1 cellular context compared by ENCODE assay signal in the genomic region with DNA sequence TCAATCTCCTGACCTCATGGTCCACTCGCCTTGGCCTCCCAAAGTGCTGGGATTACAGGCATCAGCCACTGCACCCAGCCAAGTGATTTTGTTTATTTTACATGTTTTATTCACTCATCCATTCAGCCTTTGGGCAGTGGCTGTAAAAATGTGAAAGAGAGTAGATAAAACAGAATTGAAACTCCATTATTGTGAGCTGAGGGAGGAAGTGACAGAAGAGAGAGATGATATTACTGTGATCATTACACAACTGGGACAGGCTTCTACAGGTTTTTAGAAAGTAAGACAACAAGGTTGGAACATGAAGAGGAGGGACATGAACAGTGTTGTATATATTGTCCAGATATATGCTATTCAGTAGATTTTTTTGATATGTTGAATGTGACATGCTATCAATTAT.
TF ChIP-seq lines count a peak whose summit lies in the region.

No MANE protein-coding gene starts in this region.

TF ChIP-seq in GM12878, 131 proteins besides CTCF, POLR2A, EP300 and RAD21 (continues in another document):
- TF ChIP-seq HDGF (IDR thresholded peaks at IDR 0.05) (0 out of 2 replicates have a peak, but pooled peaks have one; percentile 39), RFX5 (IDR thresholded peaks at IDR 0.05; ENCODE audit: low read depth, low read length) (no peak), NFYA (IDR thresholded peaks at IDR 0.05; ENCODE audit: borderline replicate concordance, low read depth, low read length) (no peak), RELA (IDR thresholded peaks at IDR 0.05; ENCODE audit: borderline replicate concordance, partially characterized antibody) (no peak), KDM1A (IDR thresholded peaks at IDR 0.05; ENCODE audit: borderline replicate concordance) (no peak), BHLHE40 (IDR thresholded peaks at IDR 0.05; ENCODE audit: borderline replicate concordance in 1 of 2, low read depth in 2 of 2, low read length in 1 of 2) (no peak), SUPT20H (IDR thresholded peaks at IDR 0.05; ENCODE audit: borderline replicate concordance, control insufficient read depth, low read depth, low read length) (no peak), SIN3A (IDR thresholded peaks at IDR 0.05; ENCODE audit: low read depth, low read length) (no peak), EED (IDR thresholded peaks at IDR 0.05; ENCODE audit: low read depth) (peak; percentile 29; the same call in 1 of the 2 replicates), SP1 (IDR thresholded peaks at IDR 0.05; ENCODE audit: low read depth, low read length) (no peak), SMARCA5 (IDR thresholded peaks at IDR 0.05) (no peak), BACH1 (IDR thresholded peaks at IDR 0.05; ENCODE audit: borderline replicate concordance) (no peak), JUNB (IDR thresholded peaks at IDR 0.05) (peak; percentile 78), YBX1 (IDR thresholded peaks at IDR 0.05) (no peak), CREM (IDR thresholded peaks at IDR 0.05; ENCODE audit: low read depth) (peak; percentile 60; the same call in 1 of the 2 replicates), EGR1 (IDR thresholded peaks at IDR 0.05; ENCODE audit: borderline replicate concordance in 1 of 2, low read depth in 2 of 2, low read length in 2 of 2) (no peak), RUNX3 (IDR thresholded peaks at IDR 0.05; ENCODE audit: low read length) (peak; percentile 40; the same call in 1 of the 2 replicates), SIX5 (IDR thresholded peaks at IDR 0.05; ENCODE audit: low read depth, low read length, severe bottlenecking) (no peak), MEF2B (IDR thresholded peaks at IDR 0.05; ENCODE audit: partially characterized antibody, poor library complexity, severe bottlenecking) (peak; percentile 24), KLF5 (IDR thresholded peaks at IDR 0.05; ENCODE audit: partially characterized antibody) (no peak), TARDBP (IDR thresholded peaks at IDR 0.05; ENCODE audit: borderline replicate concordance) (no peak), BCL11A (IDR thresholded peaks at IDR 0.05; ENCODE audit: low read depth, low read length) (peak; percentile 58; the same call in 1 of the 2 replicates), NFIC (IDR thresholded peaks at IDR 0.05; ENCODE audit: low read depth, low read length) (peak; percentile 73; the same call in 1 of the 2 replicates), MTA2 (IDR thresholded peaks at IDR 0.05; ENCODE audit: low read depth) (peak; percentile 77), DPF2 (IDR thresholded peaks at IDR 0.05) (peak; percentile 75), POLR2AphosphoS5 (IDR thresholded peaks at IDR 0.05; ENCODE audit: low read length) (no peak), IKZF2 (IDR thresholded peaks at IDR 0.05) (peak; percentile 51 to 77; a peak in 3 of 4 replicates), MXI1 (IDR thresholded peaks at IDR 0.05; ENCODE audit: low read depth, low read length) (no peak), RAD51 (IDR thresholded peaks at IDR 0.05) (no peak), ESRRA (IDR thresholded peaks at IDR 0.05; ENCODE audit: low read length) (no peak), HDAC6 (IDR thresholded peaks at IDR 0.05; ENCODE audit: unreplicated experiment) (no peak), ATF7 (IDR thresholded peaks at IDR 0.05; ENCODE audit: low read depth) (peak; percentile 64; the same call in 1 of the 2 replicates), IRF4 (IDR thresholded peaks at IDR 0.05; ENCODE audit: low read depth, low read length) (peak; percentile 71)
- TF ChIP-seq, protein P1, sequence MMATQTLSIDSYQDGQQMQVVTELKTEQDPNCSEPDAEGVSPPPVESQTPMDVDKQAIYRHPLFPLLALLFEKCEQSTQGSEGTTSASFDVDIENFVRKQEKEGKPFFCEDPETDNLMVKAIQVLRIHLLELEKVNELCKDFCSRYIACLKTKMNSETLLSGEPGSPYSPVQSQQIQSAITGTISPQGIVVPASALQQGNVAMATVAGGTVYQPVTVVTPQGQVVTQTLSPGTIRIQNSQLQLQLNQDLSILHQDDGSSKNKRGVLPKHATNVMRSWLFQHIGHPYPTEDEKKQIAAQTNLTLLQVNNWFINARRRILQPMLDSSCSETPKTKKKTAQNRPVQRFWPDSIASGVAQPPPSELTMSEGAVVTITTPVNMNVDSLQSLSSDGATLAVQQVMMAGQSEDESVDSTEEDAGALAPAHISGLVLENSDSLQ (IDR thresholded peaks at IDR 0.05) = 0 out of 2 replicates have a peak, but pooled peaks have one; percentile 7
- TF ChIP-seq, protein P2, sequence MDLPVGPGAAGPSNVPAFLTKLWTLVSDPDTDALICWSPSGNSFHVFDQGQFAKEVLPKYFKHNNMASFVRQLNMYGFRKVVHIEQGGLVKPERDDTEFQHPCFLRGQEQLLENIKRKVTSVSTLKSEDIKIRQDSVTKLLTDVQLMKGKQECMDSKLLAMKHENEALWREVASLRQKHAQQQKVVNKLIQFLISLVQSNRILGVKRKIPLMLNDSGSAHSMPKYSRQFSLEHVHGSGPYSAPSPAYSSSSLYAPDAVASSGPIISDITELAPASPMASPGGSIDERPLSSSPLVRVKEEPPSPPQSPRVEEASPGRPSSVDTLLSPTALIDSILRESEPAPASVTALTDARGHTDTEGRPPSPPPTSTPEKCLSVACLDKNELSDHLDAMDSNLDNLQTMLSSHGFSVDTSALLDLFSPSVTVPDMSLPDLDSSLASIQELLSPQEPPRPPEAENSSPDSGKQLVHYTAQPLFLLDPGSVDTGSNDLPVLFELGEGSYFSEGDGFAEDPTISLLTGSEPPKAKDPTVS (IDR thresholded peaks at IDR 0.05; ENCODE audit: low read depth, low read length) = no peak
- TF ChIP-seq, protein P3, sequence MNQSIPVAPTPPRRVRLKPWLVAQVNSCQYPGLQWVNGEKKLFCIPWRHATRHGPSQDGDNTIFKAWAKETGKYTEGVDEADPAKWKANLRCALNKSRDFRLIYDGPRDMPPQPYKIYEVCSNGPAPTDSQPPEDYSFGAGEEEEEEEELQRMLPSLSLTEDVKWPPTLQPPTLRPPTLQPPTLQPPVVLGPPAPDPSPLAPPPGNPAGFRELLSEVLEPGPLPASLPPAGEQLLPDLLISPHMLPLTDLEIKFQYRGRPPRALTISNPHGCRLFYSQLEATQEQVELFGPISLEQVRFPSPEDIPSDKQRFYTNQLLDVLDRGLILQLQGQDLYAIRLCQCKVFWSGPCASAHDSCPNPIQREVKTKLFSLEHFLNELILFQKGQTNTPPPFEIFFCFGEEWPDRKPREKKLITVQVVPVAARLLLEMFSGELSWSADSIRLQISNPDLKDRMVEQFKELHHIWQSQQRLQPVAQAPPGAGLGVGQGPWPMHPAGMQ (IDR thresholded peaks at IDR 0.05; ENCODE audit: borderline replicate concordance) = no peak
- TF ChIP-seq, protein P4, sequence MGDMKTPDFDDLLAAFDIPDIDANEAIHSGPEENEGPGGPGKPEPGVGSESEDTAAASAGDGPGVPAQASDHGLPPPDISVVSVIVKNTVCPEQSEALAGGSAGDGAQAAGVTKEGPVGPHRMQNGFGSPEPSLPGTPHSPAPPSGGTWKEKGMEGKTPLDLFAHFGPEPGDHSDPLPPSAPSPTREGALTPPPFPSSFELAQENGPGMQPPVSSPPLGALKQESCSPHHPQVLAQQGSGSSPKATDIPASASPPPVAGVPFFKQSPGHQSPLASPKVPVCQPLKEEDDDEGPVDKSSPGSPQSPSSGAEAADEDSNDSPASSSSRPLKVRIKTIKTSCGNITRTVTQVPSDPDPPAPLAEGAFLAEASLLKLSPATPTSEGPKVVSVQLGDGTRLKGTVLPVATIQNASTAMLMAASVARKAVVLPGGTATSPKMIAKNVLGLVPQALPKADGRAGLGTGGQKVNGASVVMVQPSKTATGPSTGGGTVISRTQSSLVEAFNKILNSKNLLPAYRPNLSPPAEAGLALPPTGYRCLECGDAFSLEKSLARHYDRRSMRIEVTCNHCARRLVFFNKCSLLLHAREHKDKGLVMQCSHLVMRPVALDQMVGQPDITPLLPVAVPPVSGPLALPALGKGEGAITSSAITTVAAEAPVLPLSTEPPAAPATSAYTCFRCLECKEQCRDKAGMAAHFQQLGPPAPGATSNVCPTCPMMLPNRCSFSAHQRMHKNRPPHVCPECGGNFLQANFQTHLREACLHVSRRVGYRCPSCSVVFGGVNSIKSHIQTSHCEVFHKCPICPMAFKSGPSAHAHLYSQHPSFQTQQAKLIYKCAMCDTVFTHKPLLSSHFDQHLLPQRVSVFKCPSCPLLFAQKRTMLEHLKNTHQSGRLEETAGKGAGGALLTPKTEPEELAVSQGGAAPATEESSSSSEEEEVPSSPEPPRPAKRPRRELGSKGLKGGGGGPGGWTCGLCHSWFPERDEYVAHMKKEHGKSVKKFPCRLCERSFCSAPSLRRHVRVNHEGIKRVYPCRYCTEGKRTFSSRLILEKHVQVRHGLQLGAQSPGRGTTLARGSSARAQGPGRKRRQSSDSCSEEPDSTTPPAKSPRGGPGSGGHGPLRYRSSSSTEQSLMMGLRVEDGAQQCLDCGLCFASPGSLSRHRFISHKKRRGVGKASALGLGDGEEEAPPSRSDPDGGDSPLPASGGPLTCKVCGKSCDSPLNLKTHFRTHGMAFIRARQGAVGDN (IDR thresholded peaks at IDR 0.05) = 0 out of 2 replicates have a peak, but pooled peaks have one; percentile 27
- TF ChIP-seq, protein P5, sequence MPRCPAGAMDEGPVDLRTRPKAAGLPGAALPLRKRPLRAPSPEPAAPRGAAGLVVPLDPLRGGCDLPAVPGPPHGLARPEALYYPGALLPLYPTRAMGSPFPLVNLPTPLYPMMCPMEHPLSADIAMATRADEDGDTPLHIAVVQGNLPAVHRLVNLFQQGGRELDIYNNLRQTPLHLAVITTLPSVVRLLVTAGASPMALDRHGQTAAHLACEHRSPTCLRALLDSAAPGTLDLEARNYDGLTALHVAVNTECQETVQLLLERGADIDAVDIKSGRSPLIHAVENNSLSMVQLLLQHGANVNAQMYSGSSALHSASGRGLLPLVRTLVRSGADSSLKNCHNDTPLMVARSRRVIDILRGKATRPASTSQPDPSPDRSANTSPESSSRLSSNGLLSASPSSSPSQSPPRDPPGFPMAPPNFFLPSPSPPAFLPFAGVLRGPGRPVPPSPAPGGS (IDR thresholded peaks at IDR 0.05; ENCODE audit: borderline replicate concordance, insufficient read depth, low read depth, low read length, poor library complexity, severe bottlenecking) = no peak
- TF ChIP-seq, protein P6, sequence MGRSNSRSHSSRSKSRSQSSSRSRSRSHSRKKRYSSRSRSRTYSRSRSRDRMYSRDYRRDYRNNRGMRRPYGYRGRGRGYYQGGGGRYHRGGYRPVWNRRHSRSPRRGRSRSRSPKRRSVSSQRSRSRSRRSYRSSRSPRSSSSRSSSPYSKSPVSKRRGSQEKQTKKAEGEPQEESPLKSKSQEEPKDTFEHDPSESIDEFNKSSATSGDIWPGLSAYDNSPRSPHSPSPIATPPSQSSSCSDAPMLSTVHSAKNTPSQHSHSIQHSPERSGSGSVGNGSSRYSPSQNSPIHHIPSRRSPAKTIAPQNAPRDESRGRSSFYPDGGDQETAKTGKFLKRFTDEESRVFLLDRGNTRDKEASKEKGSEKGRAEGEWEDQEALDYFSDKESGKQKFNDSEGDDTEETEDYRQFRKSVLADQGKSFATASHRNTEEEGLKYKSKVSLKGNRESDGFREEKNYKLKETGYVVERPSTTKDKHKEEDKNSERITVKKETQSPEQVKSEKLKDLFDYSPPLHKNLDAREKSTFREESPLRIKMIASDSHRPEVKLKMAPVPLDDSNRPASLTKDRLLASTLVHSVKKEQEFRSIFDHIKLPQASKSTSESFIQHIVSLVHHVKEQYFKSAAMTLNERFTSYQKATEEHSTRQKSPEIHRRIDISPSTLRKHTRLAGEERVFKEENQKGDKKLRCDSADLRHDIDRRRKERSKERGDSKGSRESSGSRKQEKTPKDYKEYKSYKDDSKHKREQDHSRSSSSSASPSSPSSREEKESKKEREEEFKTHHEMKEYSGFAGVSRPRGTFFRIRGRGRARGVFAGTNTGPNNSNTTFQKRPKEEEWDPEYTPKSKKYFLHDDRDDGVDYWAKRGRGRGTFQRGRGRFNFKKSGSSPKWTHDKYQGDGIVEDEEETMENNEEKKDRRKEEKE (IDR thresholded peaks at IDR 0.05) = no peak
- TF ChIP-seq, protein P7, sequence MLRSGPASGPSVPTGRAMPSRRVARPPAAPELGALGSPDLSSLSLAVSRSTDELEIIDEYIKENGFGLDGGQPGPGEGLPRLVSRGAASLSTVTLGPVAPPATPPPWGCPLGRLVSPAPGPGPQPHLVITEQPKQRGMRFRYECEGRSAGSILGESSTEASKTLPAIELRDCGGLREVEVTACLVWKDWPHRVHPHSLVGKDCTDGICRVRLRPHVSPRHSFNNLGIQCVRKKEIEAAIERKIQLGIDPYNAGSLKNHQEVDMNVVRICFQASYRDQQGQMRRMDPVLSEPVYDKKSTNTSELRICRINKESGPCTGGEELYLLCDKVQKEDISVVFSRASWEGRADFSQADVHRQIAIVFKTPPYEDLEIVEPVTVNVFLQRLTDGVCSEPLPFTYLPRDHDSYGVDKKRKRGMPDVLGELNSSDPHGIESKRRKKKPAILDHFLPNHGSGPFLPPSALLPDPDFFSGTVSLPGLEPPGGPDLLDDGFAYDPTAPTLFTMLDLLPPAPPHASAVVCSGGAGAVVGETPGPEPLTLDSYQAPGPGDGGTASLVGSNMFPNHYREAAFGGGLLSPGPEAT (IDR thresholded peaks at IDR 0.05; ENCODE audit: low read depth) = 0 out of 2 replicates have a peak, but pooled peaks have one; percentile 22
- TF ChIP-seq, protein P8, sequence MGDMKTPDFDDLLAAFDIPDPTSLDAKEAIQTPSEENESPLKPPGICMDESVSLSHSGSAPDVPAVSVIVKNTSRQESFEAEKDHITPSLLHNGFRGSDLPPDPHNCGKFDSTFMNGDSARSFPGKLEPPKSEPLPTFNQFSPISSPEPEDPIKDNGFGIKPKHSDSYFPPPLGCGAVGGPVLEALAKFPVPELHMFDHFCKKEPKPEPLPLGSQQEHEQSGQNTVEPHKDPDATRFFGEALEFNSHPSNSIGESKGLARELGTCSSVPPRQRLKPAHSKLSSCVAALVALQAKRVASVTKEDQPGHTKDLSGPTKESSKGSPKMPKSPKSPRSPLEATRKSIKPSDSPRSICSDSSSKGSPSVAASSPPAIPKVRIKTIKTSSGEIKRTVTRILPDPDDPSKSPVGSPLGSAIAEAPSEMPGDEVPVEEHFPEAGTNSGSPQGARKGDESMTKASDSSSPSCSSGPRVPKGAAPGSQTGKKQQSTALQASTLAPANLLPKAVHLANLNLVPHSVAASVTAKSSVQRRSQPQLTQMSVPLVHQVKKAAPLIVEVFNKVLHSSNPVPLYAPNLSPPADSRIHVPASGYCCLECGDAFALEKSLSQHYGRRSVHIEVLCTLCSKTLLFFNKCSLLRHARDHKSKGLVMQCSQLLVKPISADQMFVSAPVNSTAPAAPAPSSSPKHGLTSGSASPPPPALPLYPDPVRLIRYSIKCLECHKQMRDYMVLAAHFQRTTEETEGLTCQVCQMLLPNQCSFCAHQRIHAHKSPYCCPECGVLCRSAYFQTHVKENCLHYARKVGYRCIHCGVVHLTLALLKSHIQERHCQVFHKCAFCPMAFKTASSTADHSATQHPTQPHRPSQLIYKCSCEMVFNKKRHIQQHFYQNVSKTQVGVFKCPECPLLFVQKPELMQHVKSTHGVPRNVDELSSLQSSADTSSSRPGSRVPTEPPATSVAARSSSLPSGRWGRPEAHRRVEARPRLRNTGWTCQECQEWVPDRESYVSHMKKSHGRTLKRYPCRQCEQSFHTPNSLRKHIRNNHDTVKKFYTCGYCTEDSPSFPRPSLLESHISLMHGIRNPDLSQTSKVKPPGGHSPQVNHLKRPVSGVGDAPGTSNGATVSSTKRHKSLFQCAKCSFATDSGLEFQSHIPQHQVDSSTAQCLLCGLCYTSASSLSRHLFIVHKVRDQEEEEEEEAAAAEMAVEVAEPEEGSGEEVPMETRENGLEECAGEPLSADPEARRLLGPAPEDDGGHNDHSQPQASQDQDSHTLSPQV (IDR thresholded peaks at IDR 0.05) = no peak
